Comparison of ENCODE assay signal across 7 cellular contexts in genomic region chr15:80309769-80310384, GRCh38. TPM values are rescaled to one million over a fixed set of nuclear protein-coding genes. Genes with fewer than 3 reads are reported as not detected.
DNase-seq lines count a peak whose midpoint lies in the region; ATAC-seq, FAIRE-seq and TF ChIP-seq lines count a peak whose summit lies in the region.

No MANE protein-coding gene starts in this region.

- H3K9me2 ChIP-seq in MM.1S (replicated peaks; ENCODE audit: insufficient read depth, low read length) = no peaks in the 10 kb centered on the region

- H3K9me3 ChIP-seq in MM.1S (replicated peaks; ENCODE audit: insufficient read depth, low read length) = no peaks in the 10 kb centered on the region
- no peaks in the 10 kb centered on the region for H3K9me3 ChIP-seq in endothelial cell of umbilical vein (replicated peaks; ENCODE audit: control insufficient read depth, insufficient read depth, low read length)
- no peaks in the 10 kb centered on the region for H3K9me3 ChIP-seq in parathyroid adenoma (ENCODE audit: control insufficient read depth, low read length)

- peaks cover 18% of the 10 kb centered on the region for H3K4me1 ChIP-seq in MM.1S (ENCODE audit: low read length)
- H3K4me1 ChIP-seq in endothelial cell of umbilical vein (ENCODE audit: control insufficient read depth, extremely low read depth, insufficient read depth, low read length) = no peaks in the 10 kb centered on the region
- no peaks in the 10 kb centered on the region for H3K4me1 ChIP-seq in parathyroid adenoma

- no peak for DNase-seq in GM10248 (ENCODE audit: extremely low spot score)
- no peak for DNase-seq in MM.1S
- DNase-seq in endothelial cell of umbilical vein (ENCODE audit: low read depth, low spot score) = peak; percentile 11
- DNase-seq in NCI-H1092 treated with DMSO at 0.1 percent for 48 hours (lab: John Stamatoyannopoulos, UW) = no peak

- intact Hi-C loops in endothelial cell of umbilical vein (cut with micrococcal nuclease) = loop anchor here (5.0 kb wide), 1 partner anchor 318 kb away; no protein-coding TSS in a partner anchor

- CTCF ChIA-PET in GM10248 (lab: Yijun Ruan, JAX) (no interaction called here), endothelial cell of umbilical vein (lab: Charles Lee) (interaction anchor here (0.6 to 2.0 kb wide), 11 partner anchors 11 to 970 kb away, joined by 3 to 26 read pairs (median 4); no protein-coding TSS in a partner anchor)

- H3K4me2 ChIP-seq in MM.1S (ENCODE audit: low read depth, low read length) (no peak overlapping the region), endothelial cell of umbilical vein (ENCODE audit: insufficient read depth, low read length) (no peak overlapping the region), parathyroid adenoma (ENCODE audit: low read length) (no peak overlapping the region)

- H2AFZ ChIP-seq in MM.1S (ENCODE audit: low read length) = no peak overlapping the region
- H2AFZ ChIP-seq in endothelial cell of umbilical vein (ENCODE audit: low read depth, low read length) = no peak overlapping the region
- H2AFZ ChIP-seq in parathyroid adenoma = no peak overlapping the region

- H4K20me1 ChIP-seq in MM.1S (ENCODE audit: insufficient read depth, low read length) (no peaks in the 10 kb centered on the region), endothelial cell of umbilical vein (replicated peaks; ENCODE audit: control insufficient read depth, extremely low read depth, insufficient read depth, low read length) (no peaks in the 10 kb centered on the region)

- no TSS peak for BruUV-seq in endothelial cell of umbilical vein (replicated peaks; lab: Mats Ljungman, UMichigan)

- POLR2A ChIA-PET in GM10248 (lab: Yijun Ruan, JAX) (no interaction called here), endothelial cell of umbilical vein (lab: Charles Lee) (no interaction called here)

- no peak overlapping the region for H3K4me3 ChIP-seq in MM.1S (ENCODE audit: low read length)
- no peak overlapping the region for H3K4me3 ChIP-seq in endothelial cell of umbilical vein (replicated peaks in 1 of 3; ENCODE audit: insufficient read depth in 1 of 3, low read depth in 1 of 3, low read length in 3 of 3)
- no peak overlapping the region for H3K4me3 ChIP-seq in parathyroid adenoma (ENCODE audit: low read depth, low read length)

- dilution Hi-C loops in endothelial cell of umbilical vein (cut with MboI; ENCODE audit: extremely low pct_ligation_motif_present, low sequenced_read_pairs) = no loop called here

- no peak for FAIRE-seq in endothelial cell of umbilical vein (lab: Jason Lieb, UNC)

- no peak overlapping the region for H3K9ac ChIP-seq in MM.1S (ENCODE audit: low read length)
- H3K9ac ChIP-seq in endothelial cell of umbilical vein (replicated peaks; ENCODE audit: extremely low read depth, insufficient read depth, low read length) = no peak overlapping the region
- H3K9ac ChIP-seq in parathyroid adenoma = no peak overlapping the region

- TF ChIP-seq CTCF in GM10248 (IDR thresholded peaks at IDR 0.05; ENCODE audit: control extremely low read depth, extremely low read depth, low read depth, missing control alignments) (peak; percentile 12), MM.1S (IDR thresholded peaks at IDR 0.05; ENCODE audit: low read length) (peak; percentile 56), endothelial cell of umbilical vein (IDR thresholded peaks at IDR 0.05; ENCODE audit: extremely low read depth in 1 of 2, insufficient read depth in 1 of 2, low read depth in 1 of 2, low read length in 2 of 2) (peak; percentile 24 to 33), parathyroid adenoma (IDR thresholded peaks at IDR 0.05) (peak; percentile 17)

- no peaks in the 10 kb centered on the region for H3K9me1 ChIP-seq in endothelial cell of umbilical vein (replicated peaks; ENCODE audit: control insufficient read depth, extremely low read depth, insufficient read depth, low read length)

- H3K36me3 ChIP-seq in MM.1S (replicated peaks; ENCODE audit: insufficient read depth, low read length) (no peaks in the 10 kb centered on the region), endothelial cell of umbilical vein (ENCODE audit: control insufficient read depth in 2 of 2, extremely low read depth in 1 of 2, insufficient read depth in 2 of 2, low read length in 2 of 2) (no peaks in the 10 kb centered on the region), parathyroid adenoma (ENCODE audit: control insufficient read depth, insufficient read depth, low read length) (no peaks in the 10 kb centered on the region)

- no peak for TF ChIP-seq POLR2A in endothelial cell of umbilical vein (IDR thresholded peaks at IDR 0.05; ENCODE audit: low read depth, low read length)

- ATAC-seq in HG02938 (IDR thresholded peaks at IDR 0.05; ENCODE audit: unreplicated experiment) = no peak
- ATAC-seq in GM18909 (IDR thresholded peaks at IDR 0.05; ENCODE audit: poor library complexity, unreplicated experiment) = no peak

- H3F3A ChIP-seq in MM.1S (ENCODE audit: insufficient read depth, low read length) = peaks cover 8% of the 10 kb centered on the region; the same call in 1 of the 2 replicates

- H3K79me2 ChIP-seq in MM.1S (ENCODE audit: low read length) (no peaks in the 10 kb centered on the region), endothelial cell of umbilical vein (ENCODE audit: control insufficient read depth, insufficient read depth, low read length) (no peaks in the 10 kb centered on the region), parathyroid adenoma (no peaks in the 10 kb centered on the region)

- no peak overlapping the region for H3K27ac ChIP-seq in MM.1S (ENCODE audit: low read length)
- H3K27ac ChIP-seq in endothelial cell of umbilical vein (ENCODE audit: insufficient read depth, low read depth, low read length) = no peak overlapping the region
- no peak overlapping the region for H3K27ac ChIP-seq in parathyroid adenoma

- H3K27me3 ChIP-seq in MM.1S (replicated peaks; ENCODE audit: insufficient read depth, low read length) (no peaks in the 10 kb centered on the region), endothelial cell of umbilical vein (ENCODE audit: control insufficient read depth in 2 of 2, insufficient read depth in 2 of 2, low read length in 2 of 2) (no peaks in the 10 kb centered on the region), parathyroid adenoma (ENCODE audit: control insufficient read depth, insufficient read depth, low read length) (no peaks in the 10 kb centered on the region)

TF ChIP-seq in endothelial cell of umbilical vein, 7 proteins besides CTCF, POLR2A, EP300 and RAD21:
- TF ChIP-seq JUN (IDR thresholded peaks at IDR 0.05; ENCODE audit: borderline replicate concordance, insufficient read depth, insufficient read length, low read depth) = no peak
- no peak for TF ChIP-seq POLR2AphosphoS5 (IDR thresholded peaks at IDR 0.05; ENCODE audit: insufficient read depth, low read depth, low read length)
- no peak for TF ChIP-seq FOS (IDR thresholded peaks at IDR 0.05; ENCODE audit: borderline replicate concordance, insufficient read depth, low read length)
- no peak for TF ChIP-seq MYC (IDR thresholded peaks at IDR 0.05; ENCODE audit: low read depth, low read length)
- TF ChIP-seq MAX (IDR thresholded peaks at IDR 0.05; ENCODE audit: insufficient read depth, insufficient read length) = no peak
- TF ChIP-seq EZH2 (IDR thresholded peaks at IDR 0.05; ENCODE audit: borderline replicate concordance, low read depth, low read length, severe bottlenecking) = no peak
- no peak for TF ChIP-seq GATA2 (IDR thresholded peaks at IDR 0.05; ENCODE audit: insufficient read depth, insufficient read length, low read depth, low read length)
TF ChIP-seq in endothelial cell of umbilical vein: peak in this region for 0.

RNA-seq across cellular contexts. Expression of gene CTXND1, which starts 57.9 kb away (rescaled TPM):
- not detected in 2 replicates for total RNA-seq in endothelial cell of umbilical vein
- polyA plus RNA-seq in endothelial cell of umbilical vein = not detected in 2 replicates
- polyA plus RNA-seq in endothelial cell of umbilical vein (2011; cell fraction: cytosol; rRNA removed) = not detected in 2 replicates
- polyA plus RNA-seq in endothelial cell of umbilical vein (2011; cell fraction: nucleus; rRNA removed) = not detected in 2 replicates
- not detected in 2 replicates for polyA plus RNA-seq in endothelial cell of umbilical vein (2012)
- not detected in 2 replicates for polyA minus RNA-seq in endothelial cell of umbilical vein
- not detected for polyA minus RNA-seq in endothelial cell of umbilical vein (2011; cell fraction: cytosol; rRNA and poly(A)+ RNA removed)
- not detected in 2 replicates for polyA minus RNA-seq in endothelial cell of umbilical vein (2011; cell fraction: nucleus; rRNA and poly(A)+ RNA removed)
